ENCODE assay signal across 8 cellular contexts in the genomic region with DNA sequence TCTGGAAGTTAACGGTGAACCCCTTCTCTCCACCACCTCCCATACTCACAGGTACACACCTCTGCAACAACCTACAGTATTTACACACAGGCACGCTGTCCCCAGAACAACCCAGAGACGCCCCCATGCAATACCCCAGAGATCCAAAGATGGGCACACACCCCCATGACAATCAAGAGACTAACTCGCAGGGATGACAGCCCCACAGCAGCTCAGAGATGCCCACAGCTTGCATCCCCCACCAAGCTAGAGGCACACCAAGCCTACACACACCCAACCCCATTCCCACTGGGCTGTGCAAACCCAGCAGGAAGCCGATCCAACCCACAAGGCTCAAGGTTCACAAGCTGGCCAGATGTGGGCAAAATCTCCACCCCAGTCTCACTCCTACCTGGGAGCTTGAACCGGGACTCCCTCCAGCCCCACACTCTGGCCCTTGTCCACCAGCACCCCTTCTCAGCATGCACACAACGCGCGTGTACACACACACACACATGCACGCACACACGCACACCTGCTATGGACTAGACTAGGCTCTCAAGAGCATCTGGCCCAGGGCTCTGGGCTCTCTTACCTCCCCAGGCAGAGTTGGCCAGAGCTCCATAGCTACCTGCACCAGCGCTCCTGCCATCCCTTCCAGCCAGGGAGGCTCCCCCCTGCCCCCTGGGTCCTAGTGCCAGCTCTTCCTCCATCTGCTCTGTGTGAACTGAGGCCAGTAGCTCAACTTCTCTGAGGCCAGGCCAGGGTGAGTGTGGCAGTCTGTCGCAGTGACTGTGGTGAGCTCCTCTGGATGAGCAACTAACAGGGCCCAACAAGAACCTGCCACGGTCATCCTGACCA. TPM values are rescaled to one million over a fixed set of nuclear protein-coding genes. Genes with fewer than 3 reads are reported as not detected.
DNase-seq lines count a peak whose midpoint lies in the region; ATAC-seq and TF ChIP-seq lines count a peak whose summit lies in the region.

No MANE protein-coding gene starts in this region.

- H3K9ac ChIP-seq in BLaER1: no peak overlapping the region

- no peaks in the 10 kb centered on the region for H3K36me3 ChIP-seq in BLaER1

- H3K4me3 ChIP-seq in BLaER1: peak overlapping the region; percentile 70
- H3K4me3 ChIP-seq in fibroblast of the aortic adventitia (ENCODE audit: low read depth, low read length): peak overlapping the region; percentile 56

- H3K27me3 ChIP-seq in BLaER1: peaks cover 8% of the 10 kb centered on the region; the same call in 1 of the 2 replicates

- TF ChIP-seq CTCF in fibroblast of the aortic adventitia (IDR thresholded peaks at IDR 0.05; ENCODE audit: insufficient read depth, low read length): no peak

- H3K4me2 ChIP-seq in BLaER1: peak overlapping the region; percentile 86

- H3K9me3 ChIP-seq in BLaER1: no peaks in the 10 kb centered on the region

- intact Hi-C loops in sciatic nerve (cut with DNase I): no loop called here

- H4K20me1 ChIP-seq in BLaER1: peaks cover 18% of the 10 kb centered on the region

- ATAC-seq in GM21723 (IDR thresholded peaks at IDR 0.05; ENCODE audit: unreplicated experiment): peak; percentile 16
- ATAC-seq in sciatic nerve: peak; percentile 2
- ATAC-seq in GM21447 (IDR thresholded peaks at IDR 0.05; ENCODE audit: unreplicated experiment): no peak
- ATAC-seq in HG02763 (IDR thresholded peaks at IDR 0.05; ENCODE audit: unreplicated experiment): no peak

- H3K4me1 ChIP-seq in BLaER1: peaks cover 38% of the 10 kb centered on the region

- peak; percentile 16 for DNase-seq in SHP77 treated with DMSO at 0.1 percent for 48 hours (lab: John Stamatoyannopoulos, UW)
- DNase-seq in fibroblast of the aortic adventitia (ENCODE audit: low read depth): no peak
- DNase-seq in sciatic nerve (ENCODE audit: low spot score): no peak
- no peak for DNase-seq in KG1 (lab: John Stamatoyannopoulos, UW)

- H3K27ac ChIP-seq in BLaER1: no peak overlapping the region

RNA-seq across cellular contexts. Expression of gene STARD10, which starts 11.5 kb away (rescaled TPM):
- total RNA-seq in fibroblast of the aortic adventitia (ENCODE audit: low replicate concordance) (21.4 and 33.3 TPM in 2 replicates), sciatic nerve (27.2 TPM)

RNA-seq across cellular contexts. Expression of gene ARAP1, which starts 30.1 kb away (rescaled TPM):
- 66.9 and 184 TPM in 2 replicates for total RNA-seq in fibroblast of the aortic adventitia (ENCODE audit: low replicate concordance)
- 129 TPM for total RNA-seq in sciatic nerve

RNA-seq across cellular contexts. Expression of gene ATG16L2, which starts 31.9 kb away (rescaled TPM):
- 9.1 and 12.4 TPM in 2 replicates for total RNA-seq in fibroblast of the aortic adventitia (ENCODE audit: low replicate concordance)
- total RNA-seq in sciatic nerve: 79.7 TPM

Comparison
In these comparisons a context has a peak if more than half of its experiments do, and no peak if none do; other contexts are left out.
1. ATAC-seq: peak in GM21723 (single experiment) and sciatic nerve (single experiment); none in GM21447 (single experiment) and HG02763 (single experiment).